Comparison of ENCODE assay signal across 1 cellular context in the genomic region with DNA sequence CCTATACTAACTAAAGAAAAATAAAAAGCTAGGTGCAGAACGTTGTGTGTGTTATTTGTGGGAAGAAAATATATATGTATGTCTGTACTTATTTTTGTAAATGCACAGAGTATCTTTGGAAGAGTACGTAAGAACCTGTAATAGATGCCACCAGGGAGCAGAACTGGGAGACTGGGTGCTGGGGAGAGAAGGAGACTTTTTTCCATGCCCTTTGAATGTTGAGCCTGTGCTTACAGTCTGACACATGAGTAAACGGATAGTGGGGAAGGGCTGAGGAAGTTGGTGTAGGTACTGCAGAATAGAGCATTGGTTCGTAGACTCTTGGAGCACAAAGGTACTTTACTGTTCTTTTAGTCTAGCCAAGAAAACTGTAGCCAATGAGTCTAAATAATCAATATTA.
TF ChIP-seq lines count a peak whose summit lies in the region.

No MANE protein-coding gene starts in this region.

TF ChIP-seq in GM23338, 12 proteins besides CTCF, POLR2A, EP300 and RAD21 (continued from another document):
- TF ChIP-seq, protein P1, sequence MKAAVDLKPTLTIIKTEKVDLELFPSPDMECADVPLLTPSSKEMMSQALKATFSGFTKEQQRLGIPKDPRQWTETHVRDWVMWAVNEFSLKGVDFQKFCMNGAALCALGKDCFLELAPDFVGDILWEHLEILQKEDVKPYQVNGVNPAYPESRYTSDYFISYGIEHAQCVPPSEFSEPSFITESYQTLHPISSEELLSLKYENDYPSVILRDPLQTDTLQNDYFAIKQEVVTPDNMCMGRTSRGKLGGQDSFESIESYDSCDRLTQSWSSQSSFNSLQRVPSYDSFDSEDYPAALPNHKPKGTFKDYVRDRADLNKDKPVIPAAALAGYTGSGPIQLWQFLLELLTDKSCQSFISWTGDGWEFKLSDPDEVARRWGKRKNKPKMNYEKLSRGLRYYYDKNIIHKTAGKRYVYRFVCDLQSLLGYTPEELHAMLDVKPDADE (IDR thresholded peaks at IDR 0.05), result no peak
- TF ChIP-seq, protein P2, sequence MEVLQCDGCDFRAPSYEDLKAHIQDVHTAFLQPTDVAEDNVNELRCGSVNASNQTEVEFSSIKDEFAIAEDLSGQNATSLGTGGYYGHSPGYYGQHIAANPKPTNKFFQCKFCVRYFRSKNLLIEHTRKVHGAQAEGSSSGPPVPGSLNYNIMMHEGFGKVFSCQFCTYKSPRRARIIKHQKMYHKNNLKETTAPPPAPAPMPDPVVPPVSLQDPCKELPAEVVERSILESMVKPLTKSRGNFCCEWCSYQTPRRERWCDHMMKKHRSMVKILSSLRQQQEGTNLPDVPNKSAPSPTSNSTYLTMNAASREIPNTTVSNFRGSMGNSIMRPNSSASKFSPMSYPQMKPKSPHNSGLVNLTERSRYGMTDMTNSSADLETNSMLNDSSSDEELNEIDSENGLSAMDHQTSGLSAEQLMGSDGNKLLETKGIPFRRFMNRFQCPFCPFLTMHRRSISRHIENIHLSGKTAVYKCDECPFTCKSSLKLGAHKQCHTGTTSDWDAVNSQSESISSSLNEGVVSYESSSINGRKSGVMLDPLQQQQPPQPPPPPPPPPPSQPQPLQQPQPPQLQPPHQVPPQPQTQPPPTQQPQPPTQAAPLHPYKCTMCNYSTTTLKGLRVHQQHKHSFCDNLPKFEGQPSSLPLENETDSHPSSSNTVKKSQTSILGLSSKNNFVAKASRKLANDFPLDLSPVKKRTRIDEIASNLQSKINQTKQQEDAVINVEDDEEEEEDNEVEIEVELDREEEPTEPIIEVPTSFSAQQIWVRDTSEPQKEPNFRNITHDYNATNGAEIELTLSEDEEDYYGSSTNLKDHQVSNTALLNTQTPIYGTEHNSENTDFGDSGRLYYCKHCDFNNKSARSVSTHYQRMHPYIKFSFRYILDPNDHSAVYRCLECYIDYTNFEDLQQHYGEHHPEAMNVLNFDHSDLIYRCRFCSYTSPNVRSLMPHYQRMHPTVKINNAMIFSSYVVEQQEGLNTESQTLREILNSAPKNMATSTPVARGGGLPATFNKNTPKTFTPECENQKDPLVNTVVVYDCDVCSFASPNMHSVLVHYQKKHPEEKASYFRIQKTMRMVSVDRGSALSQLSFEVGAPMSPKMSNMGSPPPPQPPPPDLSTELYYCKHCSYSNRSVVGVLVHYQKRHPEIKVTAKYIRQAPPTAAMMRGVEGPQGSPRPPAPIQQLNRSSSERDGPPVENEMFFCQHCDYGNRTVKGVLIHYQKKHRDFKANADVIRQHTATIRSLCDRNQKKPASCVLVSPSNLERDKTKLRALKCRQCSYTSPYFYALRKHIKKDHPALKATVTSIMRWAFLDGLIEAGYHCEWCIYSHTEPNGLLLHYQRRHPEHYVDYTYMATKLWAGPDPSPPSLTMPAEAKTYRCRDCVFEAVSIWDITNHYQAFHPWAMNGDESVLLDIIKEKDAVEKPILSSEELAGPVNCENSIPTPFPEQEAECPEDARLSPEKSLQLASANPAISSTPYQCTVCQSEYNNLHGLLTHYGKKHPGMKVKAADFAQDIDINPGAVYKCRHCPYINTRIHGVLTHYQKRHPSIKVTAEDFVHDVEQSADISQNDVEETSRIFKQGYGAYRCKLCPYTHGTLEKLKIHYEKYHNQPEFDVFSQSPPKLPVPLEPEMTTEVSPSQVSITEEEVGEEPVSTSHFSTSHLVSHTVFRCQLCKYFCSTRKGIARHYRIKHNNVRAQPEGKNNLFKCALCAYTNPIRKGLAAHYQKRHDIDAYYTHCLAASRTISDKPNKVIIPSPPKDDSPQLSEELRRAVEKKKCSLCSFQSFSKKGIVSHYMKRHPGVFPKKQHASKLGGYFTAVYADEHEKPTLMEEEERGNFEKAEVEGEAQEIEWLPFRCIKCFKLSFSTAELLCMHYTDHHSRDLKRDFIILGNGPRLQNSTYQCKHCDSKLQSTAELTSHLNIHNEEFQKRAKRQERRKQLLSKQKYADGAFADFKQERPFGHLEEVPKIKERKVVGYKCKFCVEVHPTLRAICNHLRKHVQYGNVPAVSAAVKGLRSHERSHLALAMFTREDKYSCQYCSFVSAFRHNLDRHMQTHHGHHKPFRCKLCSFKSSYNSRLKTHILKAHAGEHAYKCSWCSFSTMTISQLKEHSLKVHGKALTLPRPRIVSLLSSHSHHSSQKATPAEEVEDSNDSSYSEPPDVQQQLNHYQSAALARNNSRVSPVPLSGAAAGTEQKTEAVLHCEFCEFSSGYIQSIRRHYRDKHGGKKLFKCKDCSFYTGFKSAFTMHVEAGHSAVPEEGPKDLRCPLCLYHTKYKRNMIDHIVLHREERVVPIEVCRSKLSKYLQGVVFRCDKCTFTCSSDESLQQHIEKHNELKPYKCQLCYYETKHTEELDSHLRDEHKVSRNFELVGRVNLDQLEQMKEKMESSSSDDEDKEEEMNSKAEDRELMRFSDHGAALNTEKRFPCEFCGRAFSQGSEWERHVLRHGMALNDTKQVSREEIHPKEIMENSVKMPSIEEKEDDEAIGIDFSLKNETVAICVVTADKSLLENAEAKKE (CRISPR knock-in tag; IDR thresholded peaks at IDR 0.05), result no peak
- no peak for TF ChIP-seq CREB1 (CRISPR knock-in tag; IDR thresholded peaks at IDR 0.05; ENCODE audit: low read depth)
TF ChIP-seq in GM23338: peak in this region for 0.
